16 cellular contexts compared by ENCODE assay signal in genomic region chr15:96002890-96003859, GRCh38.
DNase-seq lines count a peak whose midpoint lies in the region; ATAC-seq, FAIRE-seq and TF ChIP-seq lines count a peak whose summit lies in the region.
"Had no signal": no experiment of that assay in that cellular context is flagged by ENCODE, and none has a peak within 500 bp of the region (broad histone marks: within the 10 kb centered on the region; RNA-seq: fewer than 3 reads in every experiment).

No MANE protein-coding gene starts in this region.

- H3K36me3 ChIP-seq in H1 (ENCODE audit: control insufficient read depth in 2 of 4, insufficient read depth in 4 of 4, low read length in 3 of 4), result no peaks in the 10 kb centered on the region; a peak in 1 of 8 replicates
- no peaks in the 10 kb centered on the region for H3K36me3 ChIP-seq in PC-3 (ENCODE audit: low read depth, low read length)
- H3K36me3 ChIP-seq in spleen, result no peaks in the 10 kb centered on the region
- H3K36me3 ChIP-seq: BLaER1 treated with 17β-estradiol and CSF1 and Interleukin-3, amounts not matched to agents 10 nM and 100 nM; HAP-1 had no signal

- no peak overlapping the region for H3K56ac ChIP-seq in H1 (replicated peaks; ENCODE audit: insufficient read length, low read depth, low read length)

- TF ChIP-seq POLR2A in H1 (IDR thresholded peaks at IDR 0.05; ENCODE audit: control extremely low read depth in 1 of 2, low read depth in 2 of 2, low read length in 2 of 2) (no peak), spleen (IDR thresholded peaks at IDR 0.05) (no peak)

- H3K9ac ChIP-seq in H1 (replicated peaks in 1 of 4; ENCODE audit: extremely low read depth in 1 of 4, low read depth in 3 of 4, low read length in 3 of 4) (no peak overlapping the region), PC-3 (ENCODE audit: low read length) (no peak overlapping the region)
- H3K9ac ChIP-seq: BLaER1 treated with 17β-estradiol and CSF1 and Interleukin-3, amounts not matched to agents 10 nM and 100 nM had no signal

- H3K4me1 ChIP-seq in H1 (replicated peaks in 1 of 4; ENCODE audit: control insufficient read depth in 3 of 4, insufficient read depth in 4 of 4, low read length in 3 of 4) (no peaks in the 10 kb centered on the region), PC-3 (ENCODE audit: insufficient read depth, low read length) (no peaks in the 10 kb centered on the region), spleen (no peaks in the 10 kb centered on the region)
- H3K4me1 ChIP-seq: BLaER1 treated with 17β-estradiol and CSF1 and Interleukin-3, amounts not matched to agents 10 nM and 100 nM; HAP-1 had no signal

- H4K20me1 ChIP-seq in H1 (replicated peaks in 1 of 2; ENCODE audit: control insufficient read depth in 1 of 2, insufficient read depth in 2 of 2, low read length in 2 of 2) (no peaks in the 10 kb centered on the region), PC-3 (ENCODE audit: low read length) (no peaks in the 10 kb centered on the region)
- H4K20me1 ChIP-seq: BLaER1 treated with 17β-estradiol and CSF1 and Interleukin-3, amounts not matched to agents 10 nM and 100 nM had no signal

- H3K4ac ChIP-seq in H1 (replicated peaks; ENCODE audit: insufficient read length, low read depth, low read length), result no peak overlapping the region

- H3K27me3 ChIP-seq in H1 (replicated peaks in 1 of 4; ENCODE audit: control insufficient read depth in 3 of 4, extremely low read depth in 1 of 4, insufficient read depth in 3 of 4, low read length in 3 of 4) (no peaks in the 10 kb centered on the region), PC-3 (ENCODE audit: low read length) (no peaks in the 10 kb centered on the region), spleen (replicated peaks in 1 of 7) (no peaks in the 10 kb centered on the region)

- TF ChIP-seq EP300 in H1 (IDR thresholded peaks at IDR 0.05; ENCODE audit: borderline replicate concordance in 1 of 2, low read depth in 2 of 2, low read length in 2 of 2), result no peak

- H3K79me2 ChIP-seq in H1 (ENCODE audit: control insufficient read depth in 1 of 2, insufficient read depth in 2 of 2, low read length in 2 of 2) (no peaks in the 10 kb centered on the region), PC-3 (ENCODE audit: low read length) (no peaks in the 10 kb centered on the region)

- no peak for TF ChIP-seq CTCF in LNCaP clone FGC (IDR thresholded peaks at IDR 0.05; ENCODE audit: control insufficient read depth, extremely low read depth, insufficient read depth)
- TF ChIP-seq CTCF in H1 (IDR thresholded peaks at IDR 0.05; ENCODE audit: control extremely low read depth in 1 of 3, insufficient read depth in 1 of 3, low read depth in 1 of 3, low read length in 3 of 3), result no peak
- no peak for TF ChIP-seq CTCF in PC-3 (conservative IDR thresholded peaks at IDR 0.05; ENCODE audit: low read depth, low read length)
- no peak for TF ChIP-seq CTCF in spleen (IDR thresholded peaks at IDR 0.05 in 8 of 11, conservative IDR thresholded peaks at IDR 0.05 in 3 of 11)

- H3K4me2 ChIP-seq in H1 (ENCODE audit: insufficient read depth in 1 of 2, low read depth in 2 of 2, low read length in 2 of 2) (no peak overlapping the region), PC-3 (ENCODE audit: low read length) (no peak overlapping the region)
- H3K4me2 ChIP-seq: BLaER1 treated with 17β-estradiol and CSF1 and Interleukin-3, amounts not matched to agents 10 nM and 100 nM had no signal

- H4K91ac ChIP-seq in H1 (replicated peaks; ENCODE audit: insufficient read length, low read length), result no peak overlapping the region

- no peak overlapping the region for H4K5ac ChIP-seq in H1 (ENCODE audit: insufficient read length, low read depth, low read length)

- ATAC-seq in PC-3, result no peak
- ATAC-seq: CD8-positive, alpha-beta T cell had no signal

- H2BK5ac ChIP-seq in H1 (ENCODE audit: low read depth, low read length), result no peak overlapping the region

- H2AK5ac ChIP-seq in H1 (ENCODE audit: low read depth, low read length), result no peak overlapping the region

- no peak for FAIRE-seq in H1 (lab: Jason Lieb, UNC)
- FAIRE-seq: GM19239 had no signal

- H3K79me1 ChIP-seq in H1 (ENCODE audit: low read depth, low read length), result no peaks in the 10 kb centered on the region

- H4K8ac ChIP-seq in H1 (ENCODE audit: extremely low read depth, insufficient read depth, low read length), result no peak overlapping the region

- H3K23me2 ChIP-seq in H1 (ENCODE audit: low read depth, low read length), result no peaks in the 10 kb centered on the region

- H3K18ac ChIP-seq in H1 (ENCODE audit: extremely low read depth, low read length), result no peak overlapping the region

- H2AFZ ChIP-seq in H1 (ENCODE audit: low read length) (no peak overlapping the region), PC-3 (ENCODE audit: low read length) (no peak overlapping the region)

- H3K23ac ChIP-seq in H1 (ENCODE audit: insufficient read length), result no peak overlapping the region

- no TSS peak for BruUV-seq in PC-3 (replicated peaks; lab: Mats Ljungman, UMichigan)

- CTCF ChIA-PET in H1 (lab: Charles Lee; ENCODE audit: partially characterized antibody) (interaction anchor here (0.5 to 1.3 kb wide), 2 partner anchors 21 to 287 kb away, joined by 3 read pairs; no protein-coding TSS in a partner anchor), PC-3 (lab: Charles Lee) (no interaction called here)

- no peaks in the 10 kb centered on the region for H3K9me2 ChIP-seq in PC-3 (replicated peaks; ENCODE audit: low read length)

- no peak overlapping the region for H2BK12ac ChIP-seq in H1 (ENCODE audit: low read depth, low read length)

- H3F3A ChIP-seq in PC-3 (ENCODE audit: low read length, unreplicated experiment), result no peaks in the 10 kb centered on the region

- H3K27ac ChIP-seq in H1 (ENCODE audit: low read depth, low read length) (no peak overlapping the region), PC-3 (ENCODE audit: low read length) (no peak overlapping the region), spleen (no peak overlapping the region)
- H3K27ac ChIP-seq: BLaER1 treated with 17β-estradiol and CSF1 and Interleukin-3, amounts not matched to agents 10 nM and 100 nM had no signal

- H3K4me3 ChIP-seq in LNCaP clone FGC (ENCODE audit: low read depth, low read length) (no peak overlapping the region), H1 (ENCODE audit: extremely low read depth in 1 of 4, insufficient read depth in 2 of 4, low read depth in 3 of 4, low read length in 4 of 4) (no peak overlapping the region), PC-3 (ENCODE audit: low read length) (no peak overlapping the region), spleen (no peak overlapping the region)
- H3K4me3 ChIP-seq: BLaER1 treated with 17β-estradiol and CSF1 and Interleukin-3, amounts not matched to agents 10 nM and 100 nM; HAP-1 had no signal

- no peak overlapping the region for H2BK15ac ChIP-seq in H1 (ENCODE audit: low read length)

- H3K14ac ChIP-seq in H1 (ENCODE audit: insufficient read length), result no peak overlapping the region

- H2BK120ac ChIP-seq in H1 (replicated peaks; ENCODE audit: low read depth, low read length), result no peak overlapping the region

- no peak overlapping the region for H2BK20ac ChIP-seq in H1 (ENCODE audit: low read length)

- H3K9me3 ChIP-seq in H1 (ENCODE audit: insufficient read depth in 2 of 2, low read depth in 1 of 2, low read length in 1 of 2), result no peaks in the 10 kb centered on the region
- no peaks in the 10 kb centered on the region for H3K9me3 ChIP-seq in PC-3 (ENCODE audit: low read length)
- no peaks in the 10 kb centered on the region for H3K9me3 ChIP-seq in spleen
- H3K9me3 ChIP-seq: BLaER1 treated with 17β-estradiol and CSF1 and Interleukin-3, amounts not matched to agents 10 nM and 100 nM; Caco-2; HAP-1 had no signal

- no peak for TF ChIP-seq RAD21 in H1 (IDR thresholded peaks at IDR 0.05 in 1 of 2, conservative IDR thresholded peaks at IDR 0.05 in 1 of 2; ENCODE audit: low read depth in 2 of 2, low read length in 2 of 2)

- POLR2A ChIA-PET in H1 (lab: Charles Lee; ENCODE audit: partially characterized antibody), result no interaction called here
- POLR2A ChIA-PET in PC-3 (lab: Charles Lee; ENCODE audit: unreplicated experiment), result no interaction called here

- peak; percentile 4 for DNase-seq in SIG-M5 treated with dmso at 0.1 percent for 504 hours (lab: John Stamatoyannopoulos, UW; ENCODE audit: unreplicated experiment)
- DNase-seq in SIG-M5 (lab: John Stamatoyannopoulos, UW), result no peak
- peak; percentile 68 for DNase-seq in LNCaP clone FGC (ENCODE audit: low read depth)
- DNase-seq in H1 (ENCODE audit: low read depth in 1 of 2, low spot score in 2 of 2), result no peak
- no peak for DNase-seq in PC-3
- no peak for DNase-seq in DMS153 treated with DMSO at 0.1 percent for 48 hours (lab: John Stamatoyannopoulos, UW; ENCODE audit: unreplicated experiment)
- DNase-seq in spleen, result no peak
- DNase-seq: 8988T; Caco-2; CD8-positive, alpha-beta T cell; DMS153; DMS79 treated with DMSO at 0.1 percent for 48 hours; GF-D8 had no signal

- intact Hi-C loops in PC-3 (cut with micrococcal nuclease), result no loop called here
- intact Hi-C loops in spleen (cut with DNase I; ENCODE audit: low total_unique reads), result no loop called here

- 95% methylated on average over 5 of the region's 5 CpGs; no CpG with 5 or more reads in 1 of the 2 experiments for WGBS in H1 (ENCODE audit: extremely low coverage in 1 of 2, insufficient coverage in 1 of 2, insufficient read length in 1 of 2, insufficient replicate concordance in 2 of 2, low coverage in 1 of 2, low lambda C conversion rate in 2 of 2, missing lambda C conversion rate in 1 of 2), 2 experiments
- WGBS in spleen, 5 donors, result 90 to 97% (median 95%) methylated on average over 5 of the region's 5 CpGs

TF ChIP-seq in H1, 55 proteins besides CTCF, POLR2A, EP300 and RAD21:
- no peak for TF ChIP-seq ASH2L (IDR thresholded peaks at IDR 0.05; ENCODE audit: low read length)
- TF ChIP-seq MAFK (IDR thresholded peaks at IDR 0.05; ENCODE audit: low read depth, low read length), result peak; percentile 72; the same call in 1 of the 2 replicates
- no peak for TF ChIP-seq ATF3 (IDR thresholded peaks at IDR 0.05; ENCODE audit: insufficient read depth, low read depth, low read length)

Comparison
In these comparisons a context has a peak if more than half of its experiments do, and no peak if none do; other contexts are left out.
1. DNase-seq: peak in SIG-M5 treated with dmso at 0.1 percent for 504 hours (single experiment) and LNCaP clone FGC (single experiment); none in SIG-M5 (single experiment), H1 (0 of 2), PC-3 (single experiment), DMS153 treated with DMSO at 0.1 percent for 48 hours (single experiment) and spleen (single experiment).